36 cellular contexts compared by ENCODE assay signal in genomic region chr9:122380293-122380692, GRCh38. TPM values are rescaled to one million over a fixed set of nuclear protein-coding genes. Genes with fewer than 3 reads are reported as not detected.
"Had no signal": no experiment of that assay in that cellular context is flagged by ENCODE, and none has a peak within 500 bp of the region (broad histone marks: within the 10 kb centered on the region; RNA-seq: fewer than 3 reads in every experiment).

No MANE protein-coding gene starts in this region.

- H3K27me3 ChIP-seq: adrenal gland, body of pancreas, brain microvascular endothelial cell, breast epithelium had no signal

- H3K9me3 Mint-ChIP-seq: activated B cell treated with CpG ODN at 0.5 μM for 24 hours; activated CD4-positive, alpha-beta T cell treated with anti-CD3 and anti-CD28 coated beads, Interleukin-2, amount 10 ng/mL, durations not matched to agents 24 days and 14 days; activated naive CD4-positive, alpha-beta T cell treated with anti-CD3 and anti-CD28 coated beads, Interleukin-2, amount 50 U/mL, for 72 hours; activated naive CD8-positive, alpha-beta T cell treated with anti-CD3 and anti-CD28 coated beads for 36 hours; activated T-helper 17 cell treated with anti-CD3 and anti-CD28 coated beads, Interleukin-2, amount 50 U/mL, for 72 hours; T-helper 1 cell treated with Interleukin-12 subunit alpha and Interleukin-12 subunit beta and Interleukin-4 antibody, amounts not matched to agents 30 μg/mL and 1 μg/mL, for 36 hours had no signal

- H3K4me3 Mint-ChIP-seq: activated B cell treated with CpG ODN at 0.5 μM for 24 hours; activated CD4-positive, alpha-beta memory T cell treated with anti-CD3 and anti-CD28 coated beads for 36 hours; activated CD4-positive, alpha-beta T cell treated with anti-CD3 and anti-CD28 coated beads, Interleukin-2, amount 10 ng/mL, durations not matched to agents 24 days and 14 days; activated CD8-positive, alpha-beta T cell treated with anti-CD3 and anti-CD28 coated beads for 36 hours; activated naive CD4-positive, alpha-beta T cell treated with anti-CD3 and anti-CD28 coated beads for 36 hours; activated naive CD8-positive, alpha-beta T cell treated with anti-CD3 and anti-CD28 coated beads for 36 hours; activated T-cell treated with anti-CD3 and anti-CD28 coated beads, Interleukin-2, amount 50 U/mL, for 4 hours; activated T-cell treated with anti-CD3 and anti-CD28 coated beads, Interleukin-2, amount 50 U/mL, for 72 hours; activated T-helper 1 cell treated with anti-CD3 and anti-CD28 coated beads, Interleukin-12 subunit alpha, Interleukin-12 subunit beta, Interleukin-2, Interleukin-4 antibody, amounts not matched to agents 30 ng/mL and 10 ng/mL and 1 ng/mL, durations not matched to agents 14 hours and 24 hours and 36 hours; activated T-helper 17 cell treated with anti-CD3 and anti-CD28 coated beads, Interleukin-2, amount 50 U/mL, for 72 hours; T-helper 1 cell treated with Interleukin-12 subunit alpha and Interleukin-12 subunit beta and Interleukin-4 antibody, amounts not matched to agents 30 μg/mL and 1 μg/mL, for 36 hours; T-helper 2 cell treated with Interferon-gamma antibody and Interleukin-4, amounts not matched to agents 5 μg/mL and 100 μg/mL, for 36 hours had no signal

- H3K36me3 ChIP-seq: adrenal gland, brain microvascular endothelial cell, breast epithelium had no signal

- H3K9me3 ChIP-seq: adrenal gland, body of pancreas, breast epithelium had no signal

- ATAC-seq: activated CD8-positive, alpha-beta T cell treated with anti-CD3 and anti-CD28 coated beads for 36 hours; activated naive CD4-positive, alpha-beta T cell treated with anti-CD3 and anti-CD28 coated beads, Interleukin-2, amount 50 U/mL, for 72 hours; activated T-cell treated with anti-CD3 and anti-CD28 coated beads, Interleukin-2, amount 50 U/mL, for 4 hours; activated T-cell treated with anti-CD3 and anti-CD28 coated beads, Interleukin-2, amount 50 U/mL, for 72 hours; activated T-helper 17 cell treated with anti-CD3 and anti-CD28 coated beads, Interleukin-2, amount 50 U/mL, for 72 hours; body of pancreas had no signal

- H3K4me3 ChIP-seq: adrenal gland, body of pancreas, breast epithelium had no signal

- FAIRE-seq: astrocyte, TTC549 had no signal

- DNase-seq: activated B cell treated with CpG ODN at 0.5 μM for 24 hours; activated CD4-positive, alpha-beta memory T cell treated with anti-CD3 and anti-CD28 coated beads for 36 hours; activated CD4-positive, alpha-beta T cell treated with anti-CD3 and anti-CD28 coated beads for 4 hours; activated CD4-positive, alpha-beta T cell treated with anti-CD3 and anti-CD28 coated beads, Interleukin-2, amount 10 ng/mL, durations not matched to agents 24 days and 14 days; activated CD4-positive, alpha-beta T cell treated with anti-CD3 and anti-CD28 coated beads, Interleukin-2, amount 50 U/mL, for 1 hour; activated CD4-positive, alpha-beta T cell treated with anti-CD3 and anti-CD28 coated beads, Interleukin-2, amount 50 U/mL, for 4 hours; activated CD4-positive, CD25-positive, alpha-beta regulatory T cell treated with anti-CD3 and anti-CD28 coated beads, Interleukin-2, amount 50 U/mL, for 72 hours; activated CD8-positive, alpha-beta memory T cell treated with anti-CD3 and anti-CD28 coated beads, Interleukin-2, amount 50 U/mL, for 4 hours; activated CD8-positive, alpha-beta T cell treated with anti-CD3 and anti-CD28 coated beads for 36 hours; activated effector memory CD4-positive, alpha-beta T cell treated with anti-CD3 and anti-CD28 coated beads, Interleukin-2, amount 50 U/mL, for 16 hours; activated gamma-delta T cell treated with Interleukin-2 at 50 U/mL for 16 hours; activated naive CD4-positive, alpha-beta T cell; activated naive CD4-positive, alpha-beta T cell treated with anti-CD3 and anti-CD28 coated beads for 36 hours; activated naive CD4-positive, alpha-beta T cell treated with anti-CD3 and anti-CD28 coated beads, Interleukin-2, amount 50 U/mL, for 16 hours; activated naive CD8-positive, alpha-beta T cell treated with anti-CD3 and anti-CD28 coated beads for 36 hours; activated T-cell treated with anti-CD3 and anti-CD28 coated beads for 4 hours; activated T-cell treated with anti-CD3 and anti-CD28 coated beads, Interleukin-2, amount 50 U/mL, for 1 hour; activated T-cell treated with anti-CD3 and anti-CD28 coated beads, Interleukin-2, amount 50 U/mL, for 4 hours; activated T-cell treated with anti-CD3 and anti-CD28 coated beads, Interleukin-2, amount 50 U/mL, for 72 hours; adrenal gland; amniotic stem cell; aorta; body of pancreas; brain microvascular endothelial cell; central memory CD4-positive, alpha-beta T cell; T-helper 2 cell; T-helper 9 cell had no signal

- H3K27ac Mint-ChIP-seq: activated B cell treated with CpG ODN at 0.5 μM for 24 hours; activated CD4-positive, alpha-beta memory T cell treated with anti-CD3 and anti-CD28 coated beads for 36 hours; activated CD4-positive, alpha-beta T cell treated with anti-CD3 and anti-CD28 coated beads, Interleukin-2, amount 10 ng/mL, durations not matched to agents 24 days and 14 days; activated CD8-positive, alpha-beta T cell treated with anti-CD3 and anti-CD28 coated beads for 36 hours; activated naive CD4-positive, alpha-beta T cell treated with anti-CD3 and anti-CD28 coated beads for 36 hours; activated naive CD4-positive, alpha-beta T cell treated with anti-CD3 and anti-CD28 coated beads, Interleukin-2, amount 50 U/mL, for 72 hours; activated naive CD8-positive, alpha-beta T cell treated with anti-CD3 and anti-CD28 coated beads for 36 hours; activated T-cell treated with anti-CD3 and anti-CD28 coated beads, Interleukin-2, amount 50 U/mL, for 72 hours; activated T-helper 1 cell treated with anti-CD3 and anti-CD28 coated beads, Interleukin-12 subunit alpha, Interleukin-12 subunit beta, Interleukin-2, Interleukin-4 antibody, amounts not matched to agents 30 ng/mL and 10 ng/mL and 1 ng/mL, durations not matched to agents 14 hours and 24 hours and 36 hours; activated T-helper 17 cell treated with anti-CD3 and anti-CD28 coated beads, Interleukin-2, amount 50 U/mL, for 72 hours; T-helper 1 cell treated with Interleukin-12 subunit alpha and Interleukin-12 subunit beta and Interleukin-4 antibody, amounts not matched to agents 30 μg/mL and 1 μg/mL, for 36 hours; T-helper 2 cell treated with Interferon-gamma antibody and Interleukin-4, amounts not matched to agents 5 μg/mL and 100 μg/mL, for 36 hours had no signal

- H3K27ac ChIP-seq: adrenal gland, body of pancreas, brain microvascular endothelial cell, breast epithelium, VCaP had no signal

- H3K27me3 Mint-ChIP-seq: activated B cell treated with CpG ODN at 0.5 μM for 24 hours; activated CD4-positive, alpha-beta T cell treated with anti-CD3 and anti-CD28 coated beads, Interleukin-2, amount 10 ng/mL, durations not matched to agents 24 days and 14 days; activated naive CD8-positive, alpha-beta T cell treated with anti-CD3 and anti-CD28 coated beads for 36 hours had no signal

- H3K36me3 Mint-ChIP-seq: activated CD4-positive, alpha-beta memory T cell treated with anti-CD3 and anti-CD28 coated beads for 36 hours; activated naive CD8-positive, alpha-beta T cell treated with anti-CD3 and anti-CD28 coated beads for 36 hours had no signal

RNA-seq across cellular contexts. Expression of gene PTGS1, which starts 9.5 kb away (rescaled TPM):
- total RNA-seq: activated naive CD4-positive, alpha-beta T cell treated with anti-CD3 and anti-CD28 coated beads for 36 hours had no signal
